In genomic region chr6:89818977-89819335, GRCh38 we compare ENCODE assay signal across 1 cellular context.
A peak's percentile ranks its signal among the peaks of the same experiment; 100 is the strongest.
TF ChIP-seq lines count a peak whose summit lies in the region.

No MANE protein-coding gene starts in this region.

TF ChIP-seq in K562, 482 proteins besides CTCF, POLR2A, EP300 and RAD21:
- TF ChIP-seq MXI1 (IDR thresholded peaks at IDR 0.05; ENCODE audit: low read depth, low read length) (0 out of 2 replicates have a peak, but pooled peaks have one; percentile 29), TBP (optimal IDR thresholded peaks at IDR 0.05; ENCODE audit: low read depth, low read length) (peak; percentile 44), ZNF217 (CRISPR knock-in tag; IDR thresholded peaks at IDR 0.05) (0 out of 2 replicates have a peak, but pooled peaks have one; percentile 57), HDAC3 (IDR thresholded peaks at IDR 0.05; ENCODE audit: borderline replicate concordance, partially characterized antibody) (no peak), TEAD1 (CRISPR knock-in tag; IDR thresholded peaks at IDR 0.05) (peak in 1 of 2 experiments; percentile 65; a peak in 1 of 4 replicates), ZFPM2 (CRISPR knock-in tag; IDR thresholded peaks at IDR 0.05) (no peak), STAT5B (CRISPR knock-in tag; IDR thresholded peaks at IDR 0.05) (no peak), ZNF830 (CRISPR knock-in tag; IDR thresholded peaks at IDR 0.05) (no peak), ZNF121 (CRISPR knock-in tag; conservative IDR thresholded peaks at IDR 0.05) (0 out of 2 replicates have a peak, but pooled peaks have one; percentile 9), ETV6 (IDR thresholded peaks at IDR 0.05; ENCODE audit: borderline replicate concordance in 1 of 2, low read depth in 2 of 2, low read length in 1 of 2) (no peak), ETV6 (CRISPR knock-in tag; IDR thresholded peaks at IDR 0.05; ENCODE audit: borderline replicate concordance) (peak; percentile 24; the same call in 1 of the 2 replicates), ZBTB49 (CRISPR knock-in tag; IDR thresholded peaks at IDR 0.05; ENCODE audit: borderline replicate concordance) (peak; percentile 88; the same call in 1 of the 2 replicates), POLR2G (IDR thresholded peaks at IDR 0.05; ENCODE audit: low read depth, low read length) (no peak), TEAD4 (IDR thresholded peaks at IDR 0.05; ENCODE audit: low read length) (0 out of 2 replicates have a peak, but pooled peaks have one; percentile 43), TEAD4 (CRISPR knock-in tag; IDR thresholded peaks at IDR 0.05; ENCODE audit: borderline replicate concordance) (no peak), GTF2E2 (tag; IDR thresholded peaks at IDR 0.05) (0 out of 2 replicates have a peak, but pooled peaks have one; percentile 38), HNRNPLL (IDR thresholded peaks at IDR 0.05; ENCODE audit: low read depth, low read length, poor library complexity, severe bottlenecking) (peak; percentile 79)
- TF ChIP-seq, protein P1, sequence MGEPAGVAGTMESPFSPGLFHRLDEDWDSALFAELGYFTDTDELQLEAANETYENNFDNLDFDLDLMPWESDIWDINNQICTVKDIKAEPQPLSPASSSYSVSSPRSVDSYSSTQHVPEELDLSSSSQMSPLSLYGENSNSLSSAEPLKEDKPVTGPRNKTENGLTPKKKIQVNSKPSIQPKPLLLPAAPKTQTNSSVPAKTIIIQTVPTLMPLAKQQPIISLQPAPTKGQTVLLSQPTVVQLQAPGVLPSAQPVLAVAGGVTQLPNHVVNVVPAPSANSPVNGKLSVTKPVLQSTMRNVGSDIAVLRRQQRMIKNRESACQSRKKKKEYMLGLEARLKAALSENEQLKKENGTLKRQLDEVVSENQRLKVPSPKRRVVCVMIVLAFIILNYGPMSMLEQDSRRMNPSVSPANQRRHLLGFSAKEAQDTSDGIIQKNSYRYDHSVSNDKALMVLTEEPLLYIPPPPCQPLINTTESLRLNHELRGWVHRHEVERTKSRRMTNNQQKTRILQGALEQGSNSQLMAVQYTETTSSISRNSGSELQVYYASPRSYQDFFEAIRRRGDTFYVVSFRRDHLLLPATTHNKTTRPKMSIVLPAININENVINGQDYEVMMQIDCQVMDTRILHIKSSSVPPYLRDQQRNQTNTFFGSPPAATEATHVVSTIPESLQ (CRISPR knock-in tag; IDR thresholded peaks at IDR 0.05) = 0 out of 2 replicates have a peak, but pooled peaks have one; percentile 36
